Comparison of ENCODE assay signal across 8 cellular contexts in genomic region chr19:34733826-34734600, GRCh38. TPM values are rescaled to one million over a fixed set of nuclear protein-coding genes. Genes with fewer than 3 reads are reported as not detected.
DNase-seq lines count a peak whose midpoint lies in the region; ATAC-seq and TF ChIP-seq lines count a peak whose summit lies in the region.

TSS of gene ZNF181 (plus strand) at chr19:34734243. CDS start at chr19:34735038, 795 bp downstream.

- intact Hi-C loops in activated B cell treated with CpG ODN at 0.5 μM for 24 hours (cut with micrococcal nuclease) = loop anchor here (1.0 to 10.0 kb wide), 3 partner anchors 39 to 191 kb away; partner anchors contain the start of genes SCGB2B2, ZNF30, ZNF302 and ZNF599

- H3K27me3 ChIP-seq in AG04450 (ENCODE audit: control insufficient read depth, insufficient read depth, low read length) = no peaks in the 10 kb centered on the region

- H3K27ac ChIP-seq in AG04450 (ENCODE audit: low read depth, low read length) (peak within 1 kb of the TSS; percentile 93), caudate nucleus (ENCODE audit: low read depth, low read length) (peak within 1 kb of the TSS; percentile 98)

- H3K9me3 ChIP-seq in AG04450 (ENCODE audit: control insufficient read depth, insufficient read depth, low read length) = peaks cover 6% of the 10 kb centered on the region

- DNase-seq in AG04450 (ENCODE audit: low read depth, low spot score) (peak; percentile 63), NCI-H2196 treated with DMSO at 0.1 percent for 48 hours (lab: John Stamatoyannopoulos, UW; ENCODE audit: unreplicated experiment) (peak; percentile 87), activated B cell treated with CpG ODN at 0.5 μM for 24 hours (peak; percentile 72), caudate nucleus (lab: John Stamatoyannopoulos, UW) (peak; percentile 54 to 97 (median 89)), islet precursor cell (peak; percentile 96)
- DNase-seq in stimulated activated CD4-positive, alpha-beta T cell treated with anti-CD3 and anti-CD28 coated beads, Interleukin-12 subunit alpha, Interleukin-12 subunit beta, amount 100 ng/mL, for 4 hours = peak; percentile 76

- H3K9me3 Mint-ChIP-seq in activated B cell treated with CpG ODN at 0.5 μM for 24 hours = peaks cover 3% of the 10 kb centered on the region

- H3K27me3 Mint-ChIP-seq in activated B cell treated with CpG ODN at 0.5 μM for 24 hours = peaks cover 3% of the 10 kb centered on the region

- ATAC-seq in GM18907 (IDR thresholded peaks at IDR 0.05; ENCODE audit: unreplicated experiment) = peak; percentile 88
- peak; percentile 72 for ATAC-seq in HG03139 (IDR thresholded peaks at IDR 0.05; ENCODE audit: unreplicated experiment)
- ATAC-seq in activated B cell treated with CpG ODN at 0.5 μM for 24 hours (ENCODE audit: low read depth) = peak; percentile 88

- peak within 1 kb of the TSS; percentile 97 for H3K27ac Mint-ChIP-seq in activated B cell treated with CpG ODN at 0.5 μM for 24 hours

- CTCF ChIA-PET in AG04450 (lab: Charles Lee) = interaction anchor here (1.1 kb wide), 1 partner anchor 94 kb away, joined by 3 read pairs; no protein-coding TSS in a partner anchor
- CTCF ChIA-PET in activated B cell treated with CpG ODN at 0.5 μM for 24 hours (lab: Charles Lee) = no interaction called here

- POLR2A ChIA-PET in AG04450 (lab: Yijun Ruan, JAX) = interaction anchor here (0.9 to 1.2 kb wide), 2 partner anchors 39 to 56 kb away, joined by 3 to 17 read pairs; partner anchors contain the start of genes SCGB2B2, ZNF302 and ZNF599
- POLR2A ChIA-PET in activated B cell treated with CpG ODN at 0.5 μM for 24 hours (lab: Charles Lee) = interaction anchor here (1.1 to 2.0 kb wide), 5 partner anchors 21 to 193 kb away, joined by 3 to 16 read pairs (median 5); partner anchors contain the start of genes SCGB2B2, ZNF30, ZNF302 and ZNF599

- TF ChIP-seq CTCF in AG04450 (IDR thresholded peaks at IDR 0.05; ENCODE audit: low read depth, low read length) (no peak), activated B cell treated with CpG ODN at 0.5 μM for 24 hours (IDR thresholded peaks at IDR 0.05) (no peak)

- peak within 1 kb of the TSS; percentile 97 for H3K4me3 Mint-ChIP-seq in activated B cell treated with CpG ODN at 0.5 μM for 24 hours

- H3K36me3 Mint-ChIP-seq in activated B cell treated with CpG ODN at 0.5 μM for 24 hours (ENCODE audit: low read depth) = peaks cover 31% of the 10 kb centered on the region

- peaks cover 25% of the 10 kb centered on the region for H3K4me1 Mint-ChIP-seq in activated B cell treated with CpG ODN at 0.5 μM for 24 hours

- H3K4me3 ChIP-seq in AG04450 (ENCODE audit: low read depth, low read length) = peak within 1 kb of the TSS; percentile 82

RNA-seq across cellular contexts. Expression of gene ZNF181, which starts in this region (rescaled TPM):
- 5.0 and 9.3 TPM in 2 replicates for polyA plus RNA-seq in AG04450 (2011; rRNA removed)
- 4.1 and 7.2 TPM in 2 replicates for polyA minus RNA-seq in AG04450 (2011; rRNA and poly(A)+ RNA removed)
- total RNA-seq in activated B cell treated with CpG ODN at 0.5 μM for 24 hours = 8.2 and 8.7 TPM in 2 replicates

Comparison
In these comparisons a context has a peak if more than half of its experiments do, and no peak if none do; other contexts are left out.
1. Peak in every context shown above with its lines: DNase-seq, ATAC-seq, H3K4me3 ChIP-seq and H3K27ac ChIP-seq.